Comparison of ENCODE assay signal across 8 cellular contexts in the genomic region with DNA sequence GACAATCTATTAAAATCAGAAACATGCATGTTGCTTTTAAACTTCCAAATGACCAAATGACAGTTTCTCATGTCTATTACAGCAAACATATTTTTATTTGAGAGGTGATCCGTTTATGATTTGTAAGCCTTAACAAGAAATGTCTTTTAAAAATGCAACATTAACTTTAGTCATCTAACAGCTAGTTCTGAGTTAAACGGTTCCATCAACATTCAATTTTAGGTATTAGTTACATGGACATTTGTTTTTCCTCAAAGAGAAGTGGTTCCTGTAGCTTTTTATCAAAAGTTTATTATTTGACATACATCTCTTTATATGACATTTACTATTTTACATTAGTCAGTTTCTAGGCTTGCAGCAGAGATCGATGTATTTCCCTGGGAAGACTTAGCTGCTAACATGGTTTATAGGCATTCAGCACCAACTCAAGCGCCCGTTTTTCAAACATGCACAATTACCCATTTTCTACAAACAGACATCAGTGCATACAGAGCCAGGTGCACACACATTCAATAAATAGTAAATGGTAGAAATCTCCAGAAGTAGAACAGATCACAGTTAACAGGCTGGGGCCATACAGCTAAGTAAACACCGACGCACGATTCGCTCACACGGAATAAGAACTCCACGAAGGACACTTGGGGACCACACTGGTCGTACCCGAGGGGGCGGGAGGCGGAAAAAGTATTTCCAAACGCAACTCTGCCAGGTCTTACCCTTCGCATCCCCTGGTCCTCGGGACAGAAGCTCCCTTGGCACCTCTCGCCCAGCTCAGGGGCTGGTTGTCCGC. TPM values are rescaled to one million over a fixed set of nuclear protein-coding genes. Genes with fewer than 3 reads are reported as not detected.
A peak's percentile ranks its signal among the peaks of the same experiment; 100 is the strongest.
DNase-seq lines count a peak whose midpoint lies in the region; ATAC-seq and TF ChIP-seq lines count a peak whose summit lies in the region.

No MANE protein-coding gene starts in this region.

- H3K27me3 ChIP-seq in dorsolateral prefrontal cortex, result peaks cover 0 to 65% (median 22%) of the 10 kb centered on the region in 45 donors
- peaks cover 7 to 72% (median 30%) of the 10 kb centered on the region in 3 experiments for H3K27me3 ChIP-seq in neuronal stem cell (ENCODE audit: control insufficient read depth in 3 of 3, insufficient read depth in 3 of 3, low read depth in 1 of 3, low read length in 3 of 3)

- H2AFZ ChIP-seq in neuronal stem cell (ENCODE audit: low read length), result peak overlapping the region; percentile 99

- H2BK15ac ChIP-seq in neuronal stem cell (ENCODE audit: low read length), result peak overlapping the region; percentile 63

- H3K4ac ChIP-seq in neuronal stem cell (ENCODE audit: low read length), result no peak overlapping the region

- H3K9me3 ChIP-seq in neuronal stem cell (replicated peaks in 1 of 2; ENCODE audit: control insufficient read depth in 2 of 2, insufficient read depth in 1 of 2, low read depth in 1 of 2, low read length in 2 of 2), result no peaks in the 10 kb centered on the region

- peak overlapping the region; percentile 91 for H3K4me2 ChIP-seq in neuronal stem cell (ENCODE audit: insufficient read depth, low read length, poor library complexity, severe bottlenecking)

- H4K91ac ChIP-seq in neuronal stem cell (ENCODE audit: low read depth, low read length, poor library complexity), result no peak overlapping the region

- intact Hi-C loops in dorsolateral prefrontal cortex (cut with DNase I), result loop anchor here in 1 of 2 donors (10.0 kb wide), 1 partner anchor 220 kb away; no protein-coding TSS in a partner anchor

- no peaks in the 10 kb centered on the region for H3K79me1 ChIP-seq in neuronal stem cell (ENCODE audit: low read depth, low read length)

- ATAC-seq in HG03196 (IDR thresholded peaks at IDR 0.05; ENCODE audit: unreplicated experiment) (no peak), HG03108 (IDR thresholded peaks at IDR 0.05; ENCODE audit: unreplicated experiment) (no peak)

- H2BK12ac ChIP-seq in neuronal stem cell (ENCODE audit: low read length), result no peak overlapping the region

- peak overlapping the region; percentile 89 for H3K18ac ChIP-seq in neuronal stem cell (ENCODE audit: low read length)

- H3K36me3 ChIP-seq in neuronal stem cell (replicated peaks in 1 of 2; ENCODE audit: control insufficient read depth in 2 of 2, insufficient read depth in 2 of 2, low read length in 2 of 2), result no peaks in the 10 kb centered on the region

- H3K4me1 ChIP-seq in neuronal stem cell (ENCODE audit: control insufficient read depth in 2 of 2, insufficient read depth in 1 of 2, low read depth in 1 of 2, low read length in 2 of 2), result peaks cover 2 to 4% of the 10 kb centered on the region in 2 donors

- H3K23ac ChIP-seq in neuronal stem cell (ENCODE audit: low read depth, low read length, poor library complexity), result peak overlapping the region; percentile 8

- DNase-seq in NCI-H2171 treated with DMSO at 0.1 percent for 48 hours (lab: John Stamatoyannopoulos, UW), result peak; percentile 68
- DNase-seq in NCI-H2171 (lab: John Stamatoyannopoulos, UW), result no peak
- DNase-seq in NAMALWA (ENCODE audit: low spot score), result peak; percentile 37
- DNase-seq in dorsolateral prefrontal cortex, result no peak
- no peak for DNase-seq in neuronal stem cell (ENCODE audit: low spot score)
- no peak for DNase-seq in NK-92 treated with Interleukin-12 subunit alpha and Interleukin-12 subunit beta, amount 100 ng/mL, for 24 hours (lab: John Stamatoyannopoulos, UW)

- H3K27ac ChIP-seq in dorsolateral prefrontal cortex (peak overlapping the region in 50 of 59 donors; percentile 2 to 90 (median 76)), neuronal stem cell (replicated peaks; ENCODE audit: low read length) (no peak overlapping the region)

- no peak overlapping the region for H4K8ac ChIP-seq in neuronal stem cell (ENCODE audit: low read depth, low read length)

- no CpG with 5 or more reads among the region's 20 CpGs for WGBS in neuronal stem cell (ENCODE audit: extremely low coverage in 2 of 2, insufficient read length in 2 of 2, insufficient replicate concordance in 1 of 2), 2 donors

- no peak overlapping the region for H3K9ac ChIP-seq in neuronal stem cell (ENCODE audit: low read depth, low read length, poor library complexity)

- H2AK5ac ChIP-seq in neuronal stem cell (ENCODE audit: low read depth, low read length), result no peak overlapping the region

- no peak for TF ChIP-seq CTCF in dorsolateral prefrontal cortex (IDR thresholded peaks at IDR 0.05 in 54 of 56, conservative IDR thresholded peaks at IDR 0.05 in 2 of 56; ENCODE audit: low read depth in 1 of 56, partially characterized antibody in 56 of 56)

- H2BK5ac ChIP-seq in neuronal stem cell (ENCODE audit: low read length), result no peak overlapping the region

- no peak overlapping the region for H2BK120ac ChIP-seq in neuronal stem cell (ENCODE audit: low read depth, low read length)

- H3K4me3 ChIP-seq in dorsolateral prefrontal cortex, result peak overlapping the region; percentile 41 to 81 (median 67)
- H3K4me3 ChIP-seq in neuronal stem cell (ENCODE audit: low read length in 2 of 2), result peak overlapping the region; percentile 47 to 79

- H3K14ac ChIP-seq in neuronal stem cell (ENCODE audit: low read length), result no peak overlapping the region

RNA-seq across cellular contexts. Expression of a gene that starts 0.9 kb away (rescaled TPM):
- total RNA-seq in dorsolateral prefrontal cortex, result 100 to 1,000 TPM in 4 of 120 experiments, 10 to 100 TPM in 116; 10.5 to 114 (median 59.2) TPM
- 0.53 TPM for polyA plus RNA-seq in neuronal stem cell (2013, experiment 1 of 2)
- 0.64 TPM for polyA plus RNA-seq in neuronal stem cell (2013, experiment 2 of 2)

Comparison
In these comparisons a context has a peak if more than half of its experiments do, and no peak if none do; other contexts are left out.
1. DNase-seq: peak in NCI-H2171 treated with DMSO at 0.1 percent for 48 hours (single experiment) and NAMALWA (single experiment); none in NCI-H2171 (single experiment), dorsolateral prefrontal cortex (0 of 10), neuronal stem cell (single experiment) and NK-92 treated with Interleukin-12 subunit alpha and Interleukin-12 subunit beta, amount 100 ng/mL, for 24 hours (single experiment).